2 cellular contexts compared by ENCODE assay signal in genomic region chr12:14260011-14260993, GRCh38.
TF ChIP-seq lines count a peak whose summit lies in the region.

No MANE protein-coding gene starts in this region.

TF ChIP-seq in Ishikawa, 13 proteins besides CTCF, POLR2A, EP300 and RAD21 (continued from another document):
- TF ChIP-seq FOXM1 (IDR thresholded peaks at IDR 0.05; ENCODE audit: borderline replicate concordance, low read depth) = peak; percentile 27
- TF ChIP-seq, protein P1, sequence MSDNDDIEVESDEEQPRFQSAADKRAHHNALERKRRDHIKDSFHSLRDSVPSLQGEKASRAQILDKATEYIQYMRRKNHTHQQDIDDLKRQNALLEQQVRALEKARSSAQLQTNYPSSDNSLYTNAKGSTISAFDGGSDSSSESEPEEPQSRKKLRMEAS (IDR thresholded peaks at IDR 0.05) = peak; percentile 99
TF ChIP-seq in Ishikawa: peak in this region for 11.

TF ChIP-seq in WTC11, 78 proteins besides CTCF, POLR2A, EP300 and RAD21 (continued from another document and continues in another):
- TF ChIP-seq PRDM15 (CRISPR knock-in tag; IDR thresholded peaks at IDR 0.05) = peak; percentile 63; the same call in 1 of the 2 replicates
- TF ChIP-seq, protein P1 (CRISPR knock-in tag; IDR thresholded peaks at IDR 0.05) = peak; percentile 92
- peak; percentile 81; the same call in 1 of the 2 replicates for TF ChIP-seq ZNF138 (CRISPR knock-in tag; conservative IDR thresholded peaks at IDR 0.05)
- no peak for TF ChIP-seq ATF1 (CRISPR knock-in tag; IDR thresholded peaks at IDR 0.05)
- TF ChIP-seq, protein P2, sequence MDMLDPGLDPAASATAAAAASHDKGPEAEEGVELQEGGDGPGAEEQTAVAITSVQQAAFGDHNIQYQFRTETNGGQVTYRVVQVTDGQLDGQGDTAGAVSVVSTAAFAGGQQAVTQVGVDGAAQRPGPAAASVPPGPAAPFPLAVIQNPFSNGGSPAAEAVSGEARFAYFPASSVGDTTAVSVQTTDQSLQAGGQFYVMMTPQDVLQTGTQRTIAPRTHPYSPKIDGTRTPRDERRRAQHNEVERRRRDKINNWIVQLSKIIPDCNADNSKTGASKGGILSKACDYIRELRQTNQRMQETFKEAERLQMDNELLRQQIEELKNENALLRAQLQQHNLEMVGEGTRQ (CRISPR knock-in tag; IDR thresholded peaks at IDR 0.05) = peak; percentile 75
- peak; percentile 97 for TF ChIP-seq TEAD4 (CRISPR knock-in tag; IDR thresholded peaks at IDR 0.05)
- peak; percentile 48; the same call in 1 of the 2 replicates for TF ChIP-seq CBFB (CRISPR knock-in tag; IDR thresholded peaks at IDR 0.05; ENCODE audit: low read depth)
- TF ChIP-seq KAT7 (CRISPR knock-in tag; IDR thresholded peaks at IDR 0.05; ENCODE audit: borderline replicate concordance) = peak; percentile 90
- TF ChIP-seq FOXK1 (CRISPR knock-in tag; IDR thresholded peaks at IDR 0.05) = peak; percentile 85
- no peak for TF ChIP-seq CREB1 (CRISPR knock-in tag; IDR thresholded peaks at IDR 0.05)
- TF ChIP-seq, protein P3, sequence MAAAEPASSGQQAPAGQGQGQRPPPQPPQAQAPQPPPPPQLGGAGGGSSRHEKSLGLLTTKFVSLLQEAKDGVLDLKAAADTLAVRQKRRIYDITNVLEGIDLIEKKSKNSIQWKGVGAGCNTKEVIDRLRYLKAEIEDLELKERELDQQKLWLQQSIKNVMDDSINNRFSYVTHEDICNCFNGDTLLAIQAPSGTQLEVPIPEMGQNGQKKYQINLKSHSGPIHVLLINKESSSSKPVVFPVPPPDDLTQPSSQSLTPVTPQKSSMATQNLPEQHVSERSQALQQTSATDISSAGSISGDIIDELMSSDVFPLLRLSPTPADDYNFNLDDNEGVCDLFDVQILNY (CRISPR knock-in tag; IDR thresholded peaks at IDR 0.05) = no peak
- TF ChIP-seq ESRRA (CRISPR knock-in tag; IDR thresholded peaks at IDR 0.05; ENCODE audit: borderline replicate concordance) = no peak
- TF ChIP-seq USF1 (CRISPR knock-in tag; IDR thresholded peaks at IDR 0.05) = peak; percentile 73; the same call in 1 of the 2 replicates
- no peak for TF ChIP-seq GRHL2 (CRISPR knock-in tag; IDR thresholded peaks at IDR 0.05; ENCODE audit: insufficient replicate concordance, severe bottlenecking)
- peak; percentile 92 for TF ChIP-seq MYBL2 (CRISPR knock-in tag; IDR thresholded peaks at IDR 0.05)
- TF ChIP-seq ERG (CRISPR knock-in tag; IDR thresholded peaks at IDR 0.05) = no peak
- no peak for TF ChIP-seq SMAD4 (CRISPR knock-in tag; IDR thresholded peaks at IDR 0.05)
- no peak for TF ChIP-seq CREM (CRISPR knock-in tag; IDR thresholded peaks at IDR 0.05)
- no peak for TF ChIP-seq NR1H2 (CRISPR knock-in tag; IDR thresholded peaks at IDR 0.05)
- TF ChIP-seq, protein P4, sequence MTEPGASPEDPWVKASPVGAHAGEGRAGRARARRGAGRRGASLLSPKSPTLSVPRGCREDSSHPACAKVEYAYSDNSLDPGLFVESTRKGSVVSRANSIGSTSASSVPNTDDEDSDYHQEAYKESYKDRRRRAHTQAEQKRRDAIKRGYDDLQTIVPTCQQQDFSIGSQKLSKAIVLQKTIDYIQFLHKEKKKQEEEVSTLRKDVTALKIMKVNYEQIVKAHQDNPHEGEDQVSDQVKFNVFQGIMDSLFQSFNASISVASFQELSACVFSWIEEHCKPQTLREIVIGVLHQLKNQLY (CRISPR knock-in tag; IDR thresholded peaks at IDR 0.05) = no peak
- TF ChIP-seq RELA (CRISPR knock-in tag; IDR thresholded peaks at IDR 0.05; ENCODE audit: borderline replicate concordance) = no peak
- no peak for TF ChIP-seq NFE2L1 (CRISPR knock-in tag; IDR thresholded peaks at IDR 0.05)
- no peak for TF ChIP-seq FOXJ3 (CRISPR knock-in tag; IDR thresholded peaks at IDR 0.05; ENCODE audit: borderline replicate concordance)
- peak; percentile 81; the same call in 1 of the 2 replicates for TF ChIP-seq TP53 (CRISPR knock-in tag; IDR thresholded peaks at IDR 0.05)
- TF ChIP-seq, protein P5, sequence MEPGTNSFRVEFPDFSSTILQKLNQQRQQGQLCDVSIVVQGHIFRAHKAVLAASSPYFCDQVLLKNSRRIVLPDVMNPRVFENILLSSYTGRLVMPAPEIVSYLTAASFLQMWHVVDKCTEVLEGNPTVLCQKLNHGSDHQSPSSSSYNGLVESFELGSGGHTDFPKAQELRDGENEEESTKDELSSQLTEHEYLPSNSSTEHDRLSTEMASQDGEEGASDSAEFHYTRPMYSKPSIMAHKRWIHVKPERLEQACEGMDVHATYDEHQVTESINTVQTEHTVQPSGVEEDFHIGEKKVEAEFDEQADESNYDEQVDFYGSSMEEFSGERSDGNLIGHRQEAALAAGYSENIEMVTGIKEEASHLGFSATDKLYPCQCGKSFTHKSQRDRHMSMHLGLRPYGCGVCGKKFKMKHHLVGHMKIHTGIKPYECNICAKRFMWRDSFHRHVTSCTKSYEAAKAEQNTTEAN (CRISPR knock-in tag; IDR thresholded peaks at IDR 0.05) = peak; percentile 78; the same call in 1 of the 2 replicates
- TF ChIP-seq ZBTB21 (CRISPR knock-in tag; IDR thresholded peaks at IDR 0.05; ENCODE audit: borderline replicate concordance) = peak; percentile 81
- TF ChIP-seq MXD4 (CRISPR knock-in tag; IDR thresholded peaks at IDR 0.05; ENCODE audit: borderline replicate concordance) = no peak
- no peak for TF ChIP-seq ARID4B (CRISPR knock-in tag; IDR thresholded peaks at IDR 0.05; ENCODE audit: borderline replicate concordance)
- TF ChIP-seq, protein P6, sequence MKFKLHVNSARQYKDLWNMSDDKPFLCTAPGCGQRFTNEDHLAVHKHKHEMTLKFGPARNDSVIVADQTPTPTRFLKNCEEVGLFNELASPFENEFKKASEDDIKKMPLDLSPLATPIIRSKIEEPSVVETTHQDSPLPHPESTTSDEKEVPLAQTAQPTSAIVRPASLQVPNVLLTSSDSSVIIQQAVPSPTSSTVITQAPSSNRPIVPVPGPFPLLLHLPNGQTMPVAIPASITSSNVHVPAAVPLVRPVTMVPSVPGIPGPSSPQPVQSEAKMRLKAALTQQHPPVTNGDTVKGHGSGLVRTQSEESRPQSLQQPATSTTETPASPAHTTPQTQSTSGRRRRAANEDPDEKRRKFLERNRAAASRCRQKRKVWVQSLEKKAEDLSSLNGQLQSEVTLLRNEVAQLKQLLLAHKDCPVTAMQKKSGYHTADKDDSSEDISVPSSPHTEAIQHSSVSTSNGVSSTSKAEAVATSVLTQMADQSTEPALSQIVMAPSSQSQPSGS (CRISPR knock-in tag; IDR thresholded peaks at IDR 0.05; ENCODE audit: borderline replicate concordance, low read depth) = no peak
- TF ChIP-seq SMAD3 (CRISPR knock-in tag; IDR thresholded peaks at IDR 0.05; ENCODE audit: borderline replicate concordance) = 0 out of 2 replicates have a peak, but pooled peaks have one; percentile 43
- no peak for TF ChIP-seq IRF1 (CRISPR knock-in tag; IDR thresholded peaks at IDR 0.05)
- TF ChIP-seq HMGA2 (CRISPR knock-in tag; IDR thresholded peaks at IDR 0.05) = 0 out of 2 replicates have a peak, but pooled peaks have one; percentile 13
- TF ChIP-seq ZNF671 (CRISPR knock-in tag; IDR thresholded peaks at IDR 0.05) = peak; percentile 42
- peak; percentile 75 for TF ChIP-seq SP1 (CRISPR knock-in tag; conservative IDR thresholded peaks at IDR 0.05)
- TF ChIP-seq AR (CRISPR knock-in tag; IDR thresholded peaks at IDR 0.05) = peak; percentile 78; the same call in 1 of the 2 replicates
- no peak for TF ChIP-seq ZNF219 (CRISPR knock-in tag; IDR thresholded peaks at IDR 0.05; ENCODE audit: borderline replicate concordance)
- no peak for TF ChIP-seq JUN (CRISPR knock-in tag; IDR thresholded peaks at IDR 0.05)
